20 cellular contexts compared by ENCODE assay signal in the genomic region with DNA sequence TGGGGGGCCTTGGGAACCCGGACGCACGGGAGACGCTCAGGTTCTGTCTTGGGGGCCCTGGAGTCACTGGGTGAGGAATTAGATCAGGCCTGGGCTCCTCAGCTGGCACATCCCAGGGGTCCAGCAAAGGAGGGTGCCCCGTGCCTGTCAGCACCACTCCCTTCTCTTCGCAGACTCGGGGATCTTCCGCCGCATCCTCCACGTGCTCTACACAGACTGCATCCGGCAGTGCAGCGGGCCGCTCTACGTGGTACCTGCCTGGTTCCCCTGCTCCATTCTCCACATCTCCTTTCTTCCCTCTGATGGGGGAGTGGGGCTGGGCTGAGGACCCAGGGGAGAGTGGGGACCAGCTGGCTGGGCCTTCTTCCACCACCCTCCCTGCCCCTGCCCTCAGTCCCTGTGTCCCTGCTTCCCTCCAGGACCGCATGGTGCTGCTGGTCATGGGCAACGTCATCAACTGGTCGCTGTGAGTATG. TPM values are rescaled to one million over a fixed set of nuclear protein-coding genes. Genes with fewer than 3 reads are reported as not detected.
DNase-seq lines count a peak whose midpoint lies in the region; ATAC-seq, FAIRE-seq and TF ChIP-seq lines count a peak whose summit lies in the region.
"Had no signal": no experiment of that assay in that cellular context is flagged by ENCODE, and none has a peak within 500 bp of the region (broad histone marks: within the 10 kb centered on the region; RNA-seq: fewer than 3 reads in every experiment).

No MANE protein-coding gene starts in this region.

- no peak overlapping the region for H3K56ac ChIP-seq in H1 (replicated peaks; ENCODE audit: insufficient read length, low read depth, low read length)

- H4K20me1 ChIP-seq in SK-N-SH (ENCODE audit: insufficient read depth) (no peaks in the 10 kb centered on the region), H1 (replicated peaks in 1 of 2; ENCODE audit: control insufficient read depth in 1 of 2, insufficient read depth in 2 of 2, low read length in 2 of 2) (peaks cover 2 to 3% of the 10 kb centered on the region in 2 experiments), osteoblast (ENCODE audit: insufficient read depth, low read length) (peaks cover 4% of the 10 kb centered on the region)

- no peak overlapping the region for H3K14ac ChIP-seq in H1 (ENCODE audit: insufficient read length)

- FAIRE-seq in H1 (lab: Jason Lieb, UNC) = no peak
- FAIRE-seq: GM12892 had no signal

- no peaks in the 10 kb centered on the region for H3K23me2 ChIP-seq in H1 (ENCODE audit: low read depth, low read length)

- no peak overlapping the region for H4K91ac ChIP-seq in H1 (replicated peaks; ENCODE audit: insufficient read length, low read length)

- TF ChIP-seq CTCF in SK-N-SH (IDR thresholded peaks at IDR 0.05) (no peak), H1 (IDR thresholded peaks at IDR 0.05; ENCODE audit: control extremely low read depth in 1 of 3, insufficient read depth in 1 of 3, low read depth in 1 of 3, low read length in 3 of 3) (no peak), osteoblast (IDR thresholded peaks at IDR 0.05; ENCODE audit: extremely low read depth, low read depth, low read length) (no peak)

- no peak overlapping the region for H2BK20ac ChIP-seq in H1 (ENCODE audit: low read length)

- H2AFZ ChIP-seq in SK-N-SH (ENCODE audit: low read depth) = no peak overlapping the region
- no peak overlapping the region for H2AFZ ChIP-seq in H1 (ENCODE audit: low read length)
- no peak overlapping the region for H2AFZ ChIP-seq in osteoblast (ENCODE audit: low read length)

- H3K9me3 ChIP-seq in SK-N-SH (no peaks in the 10 kb centered on the region), H1 (ENCODE audit: insufficient read depth in 2 of 2, low read depth in 1 of 2, low read length in 1 of 2) (no peaks in the 10 kb centered on the region), osteoblast (ENCODE audit: low read depth, low read length) (no peaks in the 10 kb centered on the region)
- H3K9me3 ChIP-seq: BE2C had no signal

- CTCF ChIA-PET in SK-N-SH (lab: Yijun Ruan, JAX) (no interaction called here), H1 (lab: Charles Lee; ENCODE audit: partially characterized antibody) (interaction anchor here (0.9 to 18.7 kb wide), 3 partner anchors 10 to 30 kb away, joined by 3 to 449 read pairs (median 249); a partner anchor contains a TSS)

- H3K4me2 ChIP-seq in SK-N-SH (no peak overlapping the region), H1 (ENCODE audit: insufficient read depth in 1 of 2, low read depth in 2 of 2, low read length in 2 of 2) (no peak overlapping the region), osteoblast (ENCODE audit: insufficient read depth, low read length) (no peak overlapping the region)

- H3K4me1 ChIP-seq in SK-N-SH (ENCODE audit: control insufficient read depth in 1 of 2, insufficient read depth in 2 of 2, low read depth in 1 of 2, low read length in 1 of 2) (no peaks in the 10 kb centered on the region), H1 (replicated peaks in 1 of 4; ENCODE audit: control insufficient read depth in 3 of 4, insufficient read depth in 4 of 4, low read length in 3 of 4) (no peaks in the 10 kb centered on the region), osteoblast (ENCODE audit: insufficient read depth, low read length) (no peaks in the 10 kb centered on the region)
- H3K4me1 ChIP-seq: BE2C had no signal

- TF ChIP-seq POLR2A in H1 (IDR thresholded peaks at IDR 0.05; ENCODE audit: control extremely low read depth in 1 of 2, low read depth in 2 of 2, low read length in 2 of 2) = no peak

- H4K8ac ChIP-seq in H1 (ENCODE audit: extremely low read depth, insufficient read depth, low read length) = no peak overlapping the region

- H2BK5ac ChIP-seq in H1 (ENCODE audit: low read depth, low read length) = peak overlapping the region; percentile 39; the same call in 1 of the 2 replicates

- H3K27ac ChIP-seq in SK-N-SH (ENCODE audit: low read depth in 2 of 2, low read length in 1 of 2) (no peak overlapping the region), H1 (ENCODE audit: low read depth, low read length) (no peak overlapping the region), osteoblast (ENCODE audit: low read depth, low read length) (no peak overlapping the region)
- H3K27ac ChIP-seq: 22Rv1, SK-N-MC had no signal

- no peak overlapping the region for H4K5ac ChIP-seq in H1 (ENCODE audit: insufficient read length, low read depth, low read length)

- no peak overlapping the region for H3K23ac ChIP-seq in H1 (ENCODE audit: insufficient read length)

- H3K9ac ChIP-seq in SK-N-SH = no peak overlapping the region
- no peak overlapping the region for H3K9ac ChIP-seq in H1 (replicated peaks in 1 of 4; ENCODE audit: extremely low read depth in 1 of 4, low read depth in 3 of 4, low read length in 3 of 4)

- POLR2A ChIA-PET in SK-N-SH (lab: Yijun Ruan, JAX) = no interaction called here
- POLR2A ChIA-PET in H1 (lab: Charles Lee; ENCODE audit: partially characterized antibody) = interaction anchor here (1.5 to 3.0 kb wide), 3 partner anchors 11 to 13 kb away, joined by 4 to 14 read pairs (median 4); no protein-coding TSS in a partner anchor

- TF ChIP-seq RAD21 in SK-N-SH (IDR thresholded peaks at IDR 0.05; ENCODE audit: low read length) (no peak), H1 (IDR thresholded peaks at IDR 0.05 in 1 of 2, conservative IDR thresholded peaks at IDR 0.05 in 1 of 2; ENCODE audit: low read depth in 2 of 2, low read length in 2 of 2) (no peak)

- H2AK5ac ChIP-seq in H1 (ENCODE audit: low read depth, low read length) = no peak overlapping the region

- H3K4me3 ChIP-seq in SK-N-SH (ENCODE audit: low read depth in 2 of 2, low read length in 1 of 2) (no peak overlapping the region), H7 (ENCODE audit: insufficient read depth, low read depth, low read length) (no peak overlapping the region), H1 (ENCODE audit: extremely low read depth in 1 of 4, insufficient read depth in 2 of 4, low read depth in 3 of 4, low read length in 4 of 4) (no peak overlapping the region), osteoblast (ENCODE audit: insufficient read depth, low read length) (no peak overlapping the region)
- H3K4me3 ChIP-seq: SK-N-MC had no signal

- H3K27me3 ChIP-seq in SK-N-SH (ENCODE audit: insufficient read depth) = no peaks in the 10 kb centered on the region
- no peaks in the 10 kb centered on the region for H3K27me3 ChIP-seq in H7 (ENCODE audit: control insufficient read depth, insufficient read depth, low read length)
- H3K27me3 ChIP-seq in H1 (replicated peaks in 1 of 4; ENCODE audit: control insufficient read depth in 3 of 4, extremely low read depth in 1 of 4, insufficient read depth in 3 of 4, low read length in 3 of 4) = no peaks in the 10 kb centered on the region
- no peaks in the 10 kb centered on the region for H3K27me3 ChIP-seq in osteoblast (ENCODE audit: insufficient read depth, low read length)
- H3K27me3 ChIP-seq: BE2C had no signal

- no peaks in the 10 kb centered on the region for H3K79me1 ChIP-seq in H1 (ENCODE audit: low read depth, low read length)

- H3K36me3 ChIP-seq in SK-N-SH (replicated peaks in 1 of 2; ENCODE audit: control insufficient read depth in 1 of 2, insufficient read depth in 2 of 2, low read length in 1 of 2) (peaks cover 0 to 17% of the 10 kb centered on the region in 2 experiments), H7 (replicated peaks; ENCODE audit: control insufficient read depth, insufficient read depth, low read length) (peaks cover 1% of the 10 kb centered on the region), H1 (ENCODE audit: control insufficient read depth in 2 of 4, insufficient read depth in 4 of 4, low read length in 3 of 4) (peaks cover 0 to 11% (median 1%) of the 10 kb centered on the region in 4 experiments; a peak in 3 of 8 replicates), osteoblast (ENCODE audit: insufficient read depth, low read length) (peaks cover 80% of the 10 kb centered on the region)

- no peak overlapping the region for H3K4ac ChIP-seq in H1 (replicated peaks; ENCODE audit: insufficient read length, low read depth, low read length)

- H2BK15ac ChIP-seq in H1 (ENCODE audit: low read length) = no peak overlapping the region

- no peaks in the 10 kb centered on the region for H3K9me2 ChIP-seq in SK-N-SH

- H2BK12ac ChIP-seq in H1 (ENCODE audit: low read depth, low read length) = no peak overlapping the region

- WGBS in SK-N-SH (ENCODE audit: low lambda C conversion rate) = 96% methylated on average over 14 of the region's 17 CpGs
- WGBS in H1 (ENCODE audit: extremely low coverage in 1 of 2, insufficient coverage in 1 of 2, insufficient read length in 1 of 2, insufficient replicate concordance in 2 of 2, low coverage in 1 of 2, low lambda C conversion rate in 2 of 2, missing lambda C conversion rate in 1 of 2), 2 experiments = 92% methylated on average over 10 of the region's 17 CpGs; no CpG with 5 or more reads in 1 of the 2 experiments

- no peak overlapping the region for H3K18ac ChIP-seq in H1 (ENCODE audit: extremely low read depth, low read length)

- H3K79me2 ChIP-seq in SK-N-SH (ENCODE audit: insufficient read depth) (peaks cover 1% of the 10 kb centered on the region; the same call in 1 of the 2 replicates), H1 (ENCODE audit: control insufficient read depth in 1 of 2, insufficient read depth in 2 of 2, low read length in 2 of 2) (no peaks in the 10 kb centered on the region), osteoblast (ENCODE audit: insufficient read depth, low read length) (no peaks in the 10 kb centered on the region)

- no peaks in the 10 kb centered on the region for H3F3A ChIP-seq in SK-N-SH (replicated peaks; ENCODE audit: insufficient read depth)

- TF ChIP-seq EP300 in SK-N-SH (IDR thresholded peaks at IDR 0.05; ENCODE audit: borderline replicate concordance in 1 of 2, low read depth in 1 of 2, low read length in 1 of 2) (no peak), H1 (IDR thresholded peaks at IDR 0.05; ENCODE audit: borderline replicate concordance in 1 of 2, low read depth in 2 of 2, low read length in 2 of 2) (no peak)

- DNase-seq in SK-N-SH (peak; percentile 12), H7 (peak; percentile 27), H1 (ENCODE audit: low read depth in 1 of 2, low spot score in 2 of 2) (no peak), osteoblast (ENCODE audit: insufficient read length, low spot score, missing footprints) (peak; percentile 31), NCI-H748 (lab: John Stamatoyannopoulos, UW; ENCODE audit: unreplicated experiment) (no peak)
- DNase-seq: BE2C, GF-D8, GOT3, Kasumi-1, NCI-H1105, NCI-H187, NCI-H446, NCI-H748 treated with DMSO at 0.1 percent for 48 hours, PC-3 had no signal

- ATAC-seq in SK-N-SH treated with all-trans-retinoic acid at 6 μM for 48 hours (no peak), HG03432 (IDR thresholded peaks at IDR 0.05; ENCODE audit: unreplicated experiment) (no peak), HG03439 (IDR thresholded peaks at IDR 0.05; ENCODE audit: unreplicated experiment) (no peak)
- ATAC-seq: PC-3 had no signal

- H2BK120ac ChIP-seq in H1 (replicated peaks; ENCODE audit: low read depth, low read length) = no peak overlapping the region

RNA-seq across cellular contexts. Expression of a gene that starts 6.7 kb away (rescaled TPM):
- polyA plus RNA-seq in SK-N-SH (2012; rRNA removed) (519 and 811 TPM in 2 replicates), H1 (2011; rRNA removed) (140 and 150 TPM in 2 replicates)
- 447 and 526 TPM in 2 replicates for polyA plus RNA-seq in SK-N-SH (2012; cell fraction: cytosol; rRNA removed)
- polyA plus RNA-seq in SK-N-SH (2012; cell fraction: nucleus; rRNA removed) = 571 and 676 TPM in 2 replicates
- total RNA-seq in H7 (2014; rRNA removed; shearing (Covaris generic)) = 188 and 343 TPM in 2 replicates
- total RNA-seq in H1 (2021; fragmentation: NEBNext Ultra II Directional; extraction: Animal tissue kit (Norgen Biotek cat#: 25700)) = 300 and 301 TPM in 2 replicates
- polyA plus RNA-seq in H1 (2011; cell fraction: cytosol; rRNA removed) = 178 TPM
- polyA plus RNA-seq in H1 (2011; cell fraction: nucleus; rRNA removed) = 132 TPM
- polyA plus RNA-seq in H1 (2012, experiment 1 of 2) = 186 to 274 TPM (median 201 TPM) in 4 replicates
- 415 TPM for polyA plus RNA-seq in H1 (2012, experiment 2 of 2)
- polyA plus RNA-seq in H1 (2013, experiment 1 of 2) = 193 TPM
- 186 TPM for polyA plus RNA-seq in H1 (2013, experiment 2 of 2)
- polyA minus RNA-seq in H1 (2011; rRNA and poly(A)+ RNA removed) = 97.7 and 118 TPM in 2 replicates
- polyA minus RNA-seq in H1 (2011; cell fraction: cytosol; rRNA and poly(A)+ RNA removed) = 36.1 TPM
- polyA minus RNA-seq in H1 (2011; cell fraction: nucleus; rRNA and poly(A)+ RNA removed) = 59.7 TPM
- total RNA-seq in osteoblast = 3,614 and 3,853 TPM in 2 replicates

RNA-seq across cellular contexts. Expression of a gene that starts 13.9 kb away (rescaled TPM):
- polyA plus RNA-seq in SK-N-SH (2012; rRNA removed) = 17.3 and 17.5 TPM in 2 replicates
- polyA plus RNA-seq in SK-N-SH (2012; cell fraction: cytosol; rRNA removed) = 8.0 and 12.6 TPM in 2 replicates
- polyA plus RNA-seq in SK-N-SH (2012; cell fraction: nucleus; rRNA removed) = 39.5 and 52.3 TPM in 2 replicates
- 10.3 and 14.7 TPM in 2 replicates for total RNA-seq in H7 (2014; rRNA removed; shearing (Covaris generic))
- 14.6 and 18.5 TPM in 2 replicates for total RNA-seq in H1 (2021; fragmentation: NEBNext Ultra II Directional; extraction: Animal tissue kit (Norgen Biotek cat#: 25700))
- polyA plus RNA-seq in H1 (2011; rRNA removed) = 21.1 and 26.7 TPM in 2 replicates
- polyA plus RNA-seq in H1 (2011; cell fraction: cytosol; rRNA removed) = 15.5 TPM
- polyA plus RNA-seq in H1 (2011; cell fraction: nucleus; rRNA removed) = 85.9 TPM
- 13.3 to 18.4 TPM (median 14.8 TPM) in 4 replicates for polyA plus RNA-seq in H1 (2012, experiment 1 of 2)
- polyA plus RNA-seq in H1 (2012, experiment 2 of 2) = 12.4 TPM
- 15.5 TPM for polyA plus RNA-seq in H1 (2013, experiment 1 of 2)
- polyA plus RNA-seq in H1 (2013, experiment 2 of 2) = 14.7 TPM
- 27.2 and 33.9 TPM in 2 replicates for polyA minus RNA-seq in H1 (2011; rRNA and poly(A)+ RNA removed)
- polyA minus RNA-seq in H1 (2011; cell fraction: cytosol; rRNA and poly(A)+ RNA removed) = 12.8 TPM
- polyA minus RNA-seq in H1 (2011; cell fraction: nucleus; rRNA and poly(A)+ RNA removed) = 35.6 TPM
- total RNA-seq in osteoblast = 27.5 and 35.7 TPM in 2 replicates

RNA-seq across cellular contexts. Expression of a gene that starts 39.4 kb away (rescaled TPM):
- polyA plus RNA-seq in SK-N-SH (2012; rRNA removed) = 49.7 and 52.1 TPM in 2 replicates
- 22.8 and 36.1 TPM in 2 replicates for polyA plus RNA-seq in SK-N-SH (2012; cell fraction: cytosol; rRNA removed)
- polyA plus RNA-seq in SK-N-SH (2012; cell fraction: nucleus; rRNA removed) = 133 and 171 TPM in 2 replicates
- total RNA-seq in H7 (2014; rRNA removed; shearing (Covaris generic)) = 28.4 and 29.3 TPM in 2 replicates
- total RNA-seq in H1 (2021; fragmentation: NEBNext Ultra II Directional; extraction: Animal tissue kit (Norgen Biotek cat#: 25700)) = 38.5 and 45.6 TPM in 2 replicates
- 23.4 and 38.8 TPM in 2 replicates for polyA plus RNA-seq in H1 (2011; rRNA removed)
- polyA plus RNA-seq in H1 (2011; cell fraction: cytosol; rRNA removed) = 33.3 TPM
- polyA plus RNA-seq in H1 (2011; cell fraction: nucleus; rRNA removed) = 67.6 TPM
- polyA plus RNA-seq in H1 (2012, experiment 1 of 2) = 26.1 to 32.5 TPM (median 31.3 TPM) in 4 replicates
- polyA plus RNA-seq in H1 (2012, experiment 2 of 2) = 15.2 TPM
- 20.6 TPM for polyA plus RNA-seq in H1 (2013, experiment 1 of 2)
- 21.3 TPM for polyA plus RNA-seq in H1 (2013, experiment 2 of 2)
- 30.3 and 32.9 TPM in 2 replicates for polyA minus RNA-seq in H1 (2011; rRNA and poly(A)+ RNA removed)
- 23.0 TPM for polyA minus RNA-seq in H1 (2011; cell fraction: cytosol; rRNA and poly(A)+ RNA removed)
- polyA minus RNA-seq in H1 (2011; cell fraction: nucleus; rRNA and poly(A)+ RNA removed) = 30.8 TPM
- 44.5 and 51.9 TPM in 2 replicates for total RNA-seq in osteoblast

RNA-seq across cellular contexts. Expression of a gene that starts 40.0 kb away (rescaled TPM):
- 11.9 and 15.4 TPM in 2 replicates for polyA plus RNA-seq in SK-N-SH (2012; rRNA removed)
- 10.4 and 11.4 TPM in 2 replicates for polyA plus RNA-seq in SK-N-SH (2012; cell fraction: cytosol; rRNA removed)
- polyA plus RNA-seq in SK-N-SH (2012; cell fraction: nucleus; rRNA removed) = 25.9 and 36.4 TPM in 2 replicates
- 10.1 and 14.9 TPM in 2 replicates for total RNA-seq in H7 (2014; rRNA removed; shearing (Covaris generic))
- total RNA-seq in H1 (2021; fragmentation: NEBNext Ultra II Directional; extraction: Animal tissue kit (Norgen Biotek cat#: 25700)) = 33.7 and 35.6 TPM in 2 replicates
- 34.9 and 35.3 TPM in 2 replicates for polyA plus RNA-seq in H1 (2011; rRNA removed)
- polyA plus RNA-seq in H1 (2011; cell fraction: cytosol; rRNA removed) = 20.7 TPM
- 80.8 TPM for polyA plus RNA-seq in H1 (2011; cell fraction: nucleus; rRNA removed)
- 18.8 to 22.7 TPM (median 20.3 TPM) in 4 replicates for polyA plus RNA-seq in H1 (2012, experiment 1 of 2)
- polyA plus RNA-seq in H1 (2012, experiment 2 of 2) = 4.6 TPM
- 18.8 TPM for polyA plus RNA-seq in H1 (2013, experiment 1 of 2)
- 17.3 TPM for polyA plus RNA-seq in H1 (2013, experiment 2 of 2)
- 79.0 and 79.9 TPM in 2 replicates for polyA minus RNA-seq in H1 (2011; rRNA and poly(A)+ RNA removed)
- 23.1 TPM for polyA minus RNA-seq in H1 (2011; cell fraction: cytosol; rRNA and poly(A)+ RNA removed)
- polyA minus RNA-seq in H1 (2011; cell fraction: nucleus; rRNA and poly(A)+ RNA removed) = 39.3 TPM
- 13.4 and 14.7 TPM in 2 replicates for total RNA-seq in osteoblast

RNA-seq across cellular contexts. Expression of a gene that starts 48.4 kb away (rescaled TPM):
- polyA plus RNA-seq in SK-N-SH (2012; rRNA removed) = 19.6 and 27.3 TPM in 2 replicates
- 25.9 and 27.4 TPM in 2 replicates for polyA plus RNA-seq in SK-N-SH (2012; cell fraction: cytosol; rRNA removed)
- 25.4 and 27.2 TPM in 2 replicates for polyA plus RNA-seq in SK-N-SH (2012; cell fraction: nucleus; rRNA removed)
- total RNA-seq in H7 (2014; rRNA removed; shearing (Covaris generic)) = 138 and 159 TPM in 2 replicates
- 151 and 161 TPM in 2 replicates for total RNA-seq in H1 (2021; fragmentation: NEBNext Ultra II Directional; extraction: Animal tissue kit (Norgen Biotek cat#: 25700))
- 26.2 and 38.2 TPM in 2 replicates for polyA plus RNA-seq in H1 (2011; rRNA removed)
- 38.1 TPM for polyA plus RNA-seq in H1 (2011; cell fraction: cytosol; rRNA removed)
- polyA plus RNA-seq in H1 (2011; cell fraction: nucleus; rRNA removed) = 26.6 TPM
- polyA plus RNA-seq in H1 (2012, experiment 1 of 2) = 59.5 to 77.0 TPM (median 64.7 TPM) in 4 replicates
- 19.8 TPM for polyA plus RNA-seq in H1 (2012, experiment 2 of 2)
- 66.1 TPM for polyA plus RNA-seq in H1 (2013, experiment 1 of 2)
- 68.8 TPM for polyA plus RNA-seq in H1 (2013, experiment 2 of 2)
- 256 and 265 TPM in 2 replicates for polyA minus RNA-seq in H1 (2011; rRNA and poly(A)+ RNA removed)
- 130 TPM for polyA minus RNA-seq in H1 (2011; cell fraction: cytosol; rRNA and poly(A)+ RNA removed)
- 53.9 TPM for polyA minus RNA-seq in H1 (2011; cell fraction: nucleus; rRNA and poly(A)+ RNA removed)
- total RNA-seq in osteoblast = 141 and 151 TPM in 2 replicates

Comparison
In these comparisons a context has a peak if more than half of its experiments do, and no peak if none do; other contexts are left out.
1. DNase-seq: peak in SK-N-SH (single experiment), H7 (single experiment) and osteoblast (single experiment); none in H1 (0 of 2) and NCI-H748 (single experiment).
2. RNA of a gene that starts 6.7 kb away (total RNA-seq): 3,614 to 3,853 TPM in osteoblast; 188 to 343 TPM in H7 and 300 to 301 TPM in H1; every median in the first group is over 10 times any median in the second.